2 cellular contexts compared by ENCODE assay signal in the genomic region with DNA sequence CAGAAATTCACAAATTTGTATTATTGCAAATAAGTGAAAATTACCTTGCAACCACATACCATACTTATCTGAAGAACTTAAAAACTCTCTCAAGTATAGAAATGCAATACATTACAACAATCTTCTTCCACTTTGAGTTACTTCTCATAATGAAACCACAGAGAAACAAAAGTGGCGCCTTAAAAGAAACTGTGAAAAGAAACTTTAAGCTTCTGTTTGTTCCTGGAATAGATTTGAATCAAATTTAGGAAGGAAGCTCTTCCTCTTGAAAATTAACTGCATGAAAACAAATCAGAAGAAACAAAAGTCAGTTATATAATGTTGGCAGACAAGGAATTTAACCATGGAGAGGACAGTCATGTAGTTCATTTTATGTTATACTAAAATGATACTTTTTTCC.
TF ChIP-seq lines count a peak whose summit lies in the region.

No MANE protein-coding gene starts in this region.

TF ChIP-seq in liver, 16 proteins besides CTCF, POLR2A, EP300 and RAD21:
- no peak for TF ChIP-seq EGR1 (IDR thresholded peaks at IDR 0.05; ENCODE audit: low read depth in 2 of 2)
- TF ChIP-seq YY1 (IDR thresholded peaks at IDR 0.05): peak; percentile 10
- TF ChIP-seq GABPA (IDR thresholded peaks at IDR 0.05 in 1 of 2, conservative IDR thresholded peaks at IDR 0.05 in 1 of 2): no peak

TF ChIP-seq in HepG2, 621 proteins besides CTCF, POLR2A, EP300 and RAD21:
- TF ChIP-seq, protein P1, sequence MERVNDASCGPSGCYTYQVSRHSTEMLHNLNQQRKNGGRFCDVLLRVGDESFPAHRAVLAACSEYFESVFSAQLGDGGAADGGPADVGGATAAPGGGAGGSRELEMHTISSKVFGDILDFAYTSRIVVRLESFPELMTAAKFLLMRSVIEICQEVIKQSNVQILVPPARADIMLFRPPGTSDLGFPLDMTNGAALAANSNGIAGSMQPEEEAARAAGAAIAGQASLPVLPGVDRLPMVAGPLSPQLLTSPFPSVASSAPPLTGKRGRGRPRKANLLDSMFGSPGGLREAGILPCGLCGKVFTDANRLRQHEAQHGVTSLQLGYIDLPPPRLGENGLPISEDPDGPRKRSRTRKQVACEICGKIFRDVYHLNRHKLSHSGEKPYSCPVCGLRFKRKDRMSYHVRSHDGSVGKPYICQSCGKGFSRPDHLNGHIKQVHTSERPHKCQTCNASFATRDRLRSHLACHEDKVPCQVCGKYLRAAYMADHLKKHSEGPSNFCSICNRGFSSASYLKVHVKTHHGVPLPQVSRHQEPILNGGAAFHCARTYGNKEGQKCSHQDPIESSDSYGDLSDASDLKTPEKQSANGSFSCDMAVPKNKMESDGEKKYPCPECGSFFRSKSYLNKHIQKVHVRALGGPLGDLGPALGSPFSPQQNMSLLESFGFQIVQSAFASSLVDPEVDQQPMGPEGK (CRISPR knock-in tag; IDR thresholded peaks at IDR 0.05): no peak
- TF ChIP-seq, protein P2, sequence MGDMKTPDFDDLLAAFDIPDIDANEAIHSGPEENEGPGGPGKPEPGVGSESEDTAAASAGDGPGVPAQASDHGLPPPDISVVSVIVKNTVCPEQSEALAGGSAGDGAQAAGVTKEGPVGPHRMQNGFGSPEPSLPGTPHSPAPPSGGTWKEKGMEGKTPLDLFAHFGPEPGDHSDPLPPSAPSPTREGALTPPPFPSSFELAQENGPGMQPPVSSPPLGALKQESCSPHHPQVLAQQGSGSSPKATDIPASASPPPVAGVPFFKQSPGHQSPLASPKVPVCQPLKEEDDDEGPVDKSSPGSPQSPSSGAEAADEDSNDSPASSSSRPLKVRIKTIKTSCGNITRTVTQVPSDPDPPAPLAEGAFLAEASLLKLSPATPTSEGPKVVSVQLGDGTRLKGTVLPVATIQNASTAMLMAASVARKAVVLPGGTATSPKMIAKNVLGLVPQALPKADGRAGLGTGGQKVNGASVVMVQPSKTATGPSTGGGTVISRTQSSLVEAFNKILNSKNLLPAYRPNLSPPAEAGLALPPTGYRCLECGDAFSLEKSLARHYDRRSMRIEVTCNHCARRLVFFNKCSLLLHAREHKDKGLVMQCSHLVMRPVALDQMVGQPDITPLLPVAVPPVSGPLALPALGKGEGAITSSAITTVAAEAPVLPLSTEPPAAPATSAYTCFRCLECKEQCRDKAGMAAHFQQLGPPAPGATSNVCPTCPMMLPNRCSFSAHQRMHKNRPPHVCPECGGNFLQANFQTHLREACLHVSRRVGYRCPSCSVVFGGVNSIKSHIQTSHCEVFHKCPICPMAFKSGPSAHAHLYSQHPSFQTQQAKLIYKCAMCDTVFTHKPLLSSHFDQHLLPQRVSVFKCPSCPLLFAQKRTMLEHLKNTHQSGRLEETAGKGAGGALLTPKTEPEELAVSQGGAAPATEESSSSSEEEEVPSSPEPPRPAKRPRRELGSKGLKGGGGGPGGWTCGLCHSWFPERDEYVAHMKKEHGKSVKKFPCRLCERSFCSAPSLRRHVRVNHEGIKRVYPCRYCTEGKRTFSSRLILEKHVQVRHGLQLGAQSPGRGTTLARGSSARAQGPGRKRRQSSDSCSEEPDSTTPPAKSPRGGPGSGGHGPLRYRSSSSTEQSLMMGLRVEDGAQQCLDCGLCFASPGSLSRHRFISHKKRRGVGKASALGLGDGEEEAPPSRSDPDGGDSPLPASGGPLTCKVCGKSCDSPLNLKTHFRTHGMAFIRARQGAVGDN (CRISPR knock-in tag; IDR thresholded peaks at IDR 0.05): no peak
- TF ChIP-seq ZNF850 (CRISPR knock-in tag; conservative IDR thresholded peaks at IDR 0.05) (no peak), ZNF292 (CRISPR knock-in tag; IDR thresholded peaks at IDR 0.05; ENCODE audit: borderline replicate concordance, low read depth) (no peak), ZZZ3 (CRISPR knock-in tag; IDR thresholded peaks at IDR 0.05; ENCODE audit: borderline replicate concordance) (no peak), NBN (conservative IDR thresholded peaks at IDR 0.05) (no peak), TAF1 (CRISPR knock-in tag; IDR thresholded peaks at IDR 0.05) (no peak), ZNF678 (CRISPR knock-in tag; IDR thresholded peaks at IDR 0.05) (no peak), ZNF781 (CRISPR knock-in tag; IDR thresholded peaks at IDR 0.05; ENCODE audit: borderline replicate concordance, not compliant biosample characterization) (no peak)
- TF ChIP-seq, protein P3, sequence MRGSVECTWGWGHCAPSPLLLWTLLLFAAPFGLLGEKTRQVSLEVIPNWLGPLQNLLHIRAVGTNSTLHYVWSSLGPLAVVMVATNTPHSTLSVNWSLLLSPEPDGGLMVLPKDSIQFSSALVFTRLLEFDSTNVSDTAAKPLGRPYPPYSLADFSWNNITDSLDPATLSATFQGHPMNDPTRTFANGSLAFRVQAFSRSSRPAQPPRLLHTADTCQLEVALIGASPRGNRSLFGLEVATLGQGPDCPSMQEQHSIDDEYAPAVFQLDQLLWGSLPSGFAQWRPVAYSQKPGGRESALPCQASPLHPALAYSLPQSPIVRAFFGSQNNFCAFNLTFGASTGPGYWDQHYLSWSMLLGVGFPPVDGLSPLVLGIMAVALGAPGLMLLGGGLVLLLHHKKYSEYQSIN (CRISPR knock-in tag; IDR thresholded peaks at IDR 0.05; ENCODE audit: borderline replicate concordance): no peak
